In genomic region chr1:24893431-24893830, GRCh38 we compare ENCODE assay signal across 21 cellular contexts. TPM values are rescaled to one million over a fixed set of nuclear protein-coding genes. Genes with fewer than 3 reads are reported as not detected.
DNase-seq lines count a peak whose midpoint lies in the region; ATAC-seq, FAIRE-seq and TF ChIP-seq lines count a peak whose summit lies in the region.
"Had no signal": no experiment of that assay in that cellular context is flagged by ENCODE, and none has a peak within 500 bp of the region (broad histone marks: within the 10 kb centered on the region; RNA-seq: fewer than 3 reads in every experiment).

No MANE protein-coding gene starts in this region.

- no peak for ATAC-seq in HG02642 (IDR thresholded peaks at IDR 0.05; ENCODE audit: poor library complexity, unreplicated experiment)
- ATAC-seq in GM18517 (IDR thresholded peaks at IDR 0.05; ENCODE audit: unreplicated experiment): no peak
- ATAC-seq: activated T-helper 17 cell treated with anti-CD3 and anti-CD28 coated beads, Interleukin-2, amount 50 U/mL, for 72 hours had no signal

- H3K9me3 Mint-ChIP-seq in CD14-positive monocyte: peaks cover 4 to 14% (median 10%) of the 10 kb centered on the region in 7 donors

- no peaks in the 10 kb centered on the region for H3K4me1 ChIP-seq in small intestine (ENCODE audit: control insufficient read depth in 2 of 2, insufficient read depth in 1 of 2, low read depth in 1 of 2, low read length in 1 of 2)
- H3K4me1 ChIP-seq: adrenal gland had no signal

- DNase-seq in CD14-positive monocyte (ENCODE audit: low spot score) (peak; percentile 33), LNCaP clone FGC (ENCODE audit: low read depth) (peak; percentile 33), islet precursor cell (peak; percentile 17), small intestine (peak; percentile 51), SKM-1 (lab: John Stamatoyannopoulos, UW; ENCODE audit: unreplicated experiment) (no peak)
- DNase-seq: activated CD4-positive, CD25-positive, alpha-beta regulatory T cell; brain microvascular endothelial cell; CD8-positive, alpha-beta memory T cell; endodermal cell; KBM-7; NCI-H1436; NCI-H2171 treated with DMSO at 0.1 percent for 48 hours; NCI-H526 treated with DMSO at 0.1 percent for 48 hours; retina; T1000 had no signal

- intact Hi-C loops in CD14-positive monocyte (cut with micrococcal nuclease): no loop called here

- no peaks in the 10 kb centered on the region for H3K27me3 ChIP-seq in small intestine (ENCODE audit: control insufficient read depth in 2 of 2, insufficient read depth in 2 of 2, low read length in 2 of 2)
- H3K27me3 ChIP-seq: brain microvascular endothelial cell had no signal

- no peak overlapping the region for H3K27ac Mint-ChIP-seq in CD14-positive monocyte
- H3K27ac Mint-ChIP-seq: activated T-helper 17 cell treated with anti-CD3 and anti-CD28 coated beads, Interleukin-2, amount 50 U/mL, for 72 hours; endodermal cell had no signal

- WGBS in small intestine, 3 donors: 13 to 64% (median 47%) methylated on average over 3 of the region's 3 CpGs

- H3K36me3 Mint-ChIP-seq in CD14-positive monocyte: no peaks in the 10 kb centered on the region

- no peak overlapping the region for H3K4me3 Mint-ChIP-seq in CD14-positive monocyte
- H3K4me3 Mint-ChIP-seq: activated T-helper 17 cell treated with anti-CD3 and anti-CD28 coated beads, Interleukin-2, amount 50 U/mL, for 72 hours; endodermal cell had no signal

- H3K36me3 ChIP-seq in small intestine (ENCODE audit: control insufficient read depth in 2 of 2, insufficient read depth in 2 of 2, low read length in 2 of 2): no peaks in the 10 kb centered on the region
- H3K36me3 ChIP-seq: adrenal gland, brain microvascular endothelial cell had no signal

- no peak overlapping the region for H3K4me3 ChIP-seq in LNCaP clone FGC (ENCODE audit: low read depth, low read length)
- H3K4me3 ChIP-seq in small intestine (ENCODE audit: low read depth in 1 of 2, low read length in 2 of 2): no peak overlapping the region
- H3K4me3 ChIP-seq: adrenal gland, GM12878 had no signal

- no peaks in the 10 kb centered on the region for H3K9me3 ChIP-seq in small intestine (ENCODE audit: control insufficient read depth, low read depth)
- H3K9me3 ChIP-seq: adrenal gland had no signal

- FAIRE-seq in small intestine (lab: Jason Lieb, UNC): no peak
- FAIRE-seq: GM12878 had no signal

- H3K27ac ChIP-seq in small intestine (ENCODE audit: low read depth in 1 of 2, low read length in 1 of 2): no peak overlapping the region
- H3K27ac ChIP-seq: adrenal gland, brain microvascular endothelial cell, RWPE1 had no signal

- TF ChIP-seq CTCF in CD14-positive monocyte (IDR thresholded peaks at IDR 0.05) (no peak), LNCaP clone FGC (IDR thresholded peaks at IDR 0.05; ENCODE audit: control insufficient read depth, extremely low read depth, insufficient read depth) (no peak)

- H3K4me1 Mint-ChIP-seq in CD14-positive monocyte: peaks cover 6% of the 10 kb centered on the region
- H3K4me1 Mint-ChIP-seq: endodermal cell had no signal

- peaks cover 4 to 16% (median 5%) of the 10 kb centered on the region in 3 donors for H3K27me3 Mint-ChIP-seq in CD14-positive monocyte (ENCODE audit: low read depth in 3 of 3)
- H3K27me3 Mint-ChIP-seq: activated T-helper 17 cell treated with anti-CD3 and anti-CD28 coated beads, Interleukin-2, amount 50 U/mL, for 72 hours had no signal

RNA-seq across cellular contexts. Expression of gene RUNX3, which starts 36.6 kb away (rescaled TPM):
- polyA plus RNA-seq in CD14-positive monocyte (1 to 10 TPM; 4.4 to 6.7 TPM), small intestine (1 to 10 TPM; 1.1 to 5.4 (median 2.2) TPM)
